In the genomic region with DNA sequence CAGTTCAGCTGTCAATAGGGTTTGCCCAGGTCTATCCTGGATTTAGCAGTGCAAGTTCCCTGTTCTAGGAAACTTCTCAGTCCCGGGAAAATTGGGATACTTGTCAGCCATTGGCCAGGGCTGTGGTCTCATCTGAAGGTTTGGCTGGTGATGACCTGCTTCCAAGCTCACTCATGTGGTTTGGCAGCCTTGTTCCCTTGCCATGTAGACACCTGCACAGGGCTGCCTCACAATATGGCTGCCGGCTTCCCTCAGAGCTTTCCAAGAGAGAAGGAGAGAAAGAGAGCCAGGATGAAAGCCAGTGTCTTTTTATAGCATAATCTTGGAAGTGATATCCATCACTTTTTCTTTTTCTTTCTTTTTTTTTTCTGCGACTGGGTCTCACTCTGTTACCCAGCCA, we compare ENCODE assay signal across 23 cellular contexts. TPM values are rescaled to one million over a fixed set of nuclear protein-coding genes. Genes with fewer than 3 reads are reported as not detected.
DNase-seq lines count a peak whose midpoint lies in the region; ATAC-seq, FAIRE-seq and TF ChIP-seq lines count a peak whose summit lies in the region.
"Had no signal": no experiment of that assay in that cellular context is flagged by ENCODE, and none has a peak within 500 bp of the region (broad histone marks: within the 10 kb centered on the region; RNA-seq: fewer than 3 reads in every experiment).

No MANE protein-coding gene starts in this region.

- H3F3A ChIP-seq in SK-N-SH (replicated peaks; ENCODE audit: insufficient read depth) = peaks cover 6% of the 10 kb centered on the region

- TF ChIP-seq RAD21 in SK-N-SH (IDR thresholded peaks at IDR 0.05; ENCODE audit: low read length) (no peak), Ishikawa (IDR thresholded peaks at IDR 0.05; ENCODE audit: low read depth) (no peak), H1 (IDR thresholded peaks at IDR 0.05 in 1 of 2, conservative IDR thresholded peaks at IDR 0.05 in 1 of 2; ENCODE audit: low read depth in 2 of 2, low read length in 2 of 2) (no peak)

- H3K4me2 ChIP-seq in SK-N-SH = no peak overlapping the region
- H3K4me2 ChIP-seq in H1 (ENCODE audit: insufficient read depth in 1 of 2, low read depth in 2 of 2, low read length in 2 of 2) = no peak overlapping the region
- H3K4me2 ChIP-seq: BLaER1 treated with 17β-estradiol and CSF1 and Interleukin-3, amounts not matched to agents 10 nM and 100 nM had no signal

- no peak overlapping the region for H2BK15ac ChIP-seq in H1 (ENCODE audit: low read length)

- no peak overlapping the region for H2BK5ac ChIP-seq in H1 (ENCODE audit: low read depth, low read length)

- H3K23ac ChIP-seq in H1 (ENCODE audit: insufficient read length) = no peak overlapping the region

- H3K18ac ChIP-seq in H1 (ENCODE audit: extremely low read depth, low read length) = no peak overlapping the region

- H3K9ac ChIP-seq in SK-N-SH (no peak overlapping the region), H1 (replicated peaks in 1 of 4; ENCODE audit: extremely low read depth in 1 of 4, low read depth in 3 of 4, low read length in 3 of 4) (no peak overlapping the region)
- H3K9ac ChIP-seq: BLaER1 treated with 17β-estradiol and CSF1 and Interleukin-3, amounts not matched to agents 10 nM and 100 nM; GM23248 had no signal

- H2BK120ac ChIP-seq in H1 (replicated peaks; ENCODE audit: low read depth, low read length) = no peak overlapping the region

- no peaks in the 10 kb centered on the region for H3K4me1 ChIP-seq in SK-N-SH (ENCODE audit: control insufficient read depth in 1 of 2, insufficient read depth in 2 of 2, low read depth in 1 of 2, low read length in 1 of 2)
- no peaks in the 10 kb centered on the region; a peak in 1 of 7 replicates for H3K4me1 ChIP-seq in H1 (replicated peaks in 1 of 4; ENCODE audit: control insufficient read depth in 3 of 4, insufficient read depth in 4 of 4, low read length in 3 of 4)
- H3K4me1 ChIP-seq: BE2C had no signal

- no peaks in the 10 kb centered on the region for H3K9me2 ChIP-seq in SK-N-SH

- H4K8ac ChIP-seq in H1 (ENCODE audit: extremely low read depth, insufficient read depth, low read length) = no peak overlapping the region

- H4K20me1 ChIP-seq in SK-N-SH (ENCODE audit: insufficient read depth) = no peaks in the 10 kb centered on the region
- no peaks in the 10 kb centered on the region for H4K20me1 ChIP-seq in H1 (replicated peaks in 1 of 2; ENCODE audit: control insufficient read depth in 1 of 2, insufficient read depth in 2 of 2, low read length in 2 of 2)

- H3K4ac ChIP-seq in H1 (replicated peaks; ENCODE audit: insufficient read length, low read depth, low read length) = no peak overlapping the region

- H2AK5ac ChIP-seq in H1 (ENCODE audit: low read depth, low read length) = no peak overlapping the region

- H3K36me3 ChIP-seq in SK-N-SH (replicated peaks in 1 of 2; ENCODE audit: control insufficient read depth in 1 of 2, insufficient read depth in 2 of 2, low read length in 1 of 2) (peaks cover 21 to 56% of the 10 kb centered on the region in 2 experiments), H1 (ENCODE audit: control insufficient read depth in 2 of 4, insufficient read depth in 4 of 4, low read length in 3 of 4) (peaks cover 0 to 16% (median 7%) of the 10 kb centered on the region in 4 experiments; a peak in 5 of 8 replicates)

- TF ChIP-seq EP300 in SK-N-SH (IDR thresholded peaks at IDR 0.05; ENCODE audit: borderline replicate concordance in 1 of 2, low read depth in 1 of 2, low read length in 1 of 2) (no peak), Ishikawa (IDR thresholded peaks at IDR 0.05; ENCODE audit: borderline replicate concordance) (no peak), H1 (IDR thresholded peaks at IDR 0.05; ENCODE audit: borderline replicate concordance in 1 of 2, low read depth in 2 of 2, low read length in 2 of 2) (no peak)

- no peak overlapping the region for H2BK12ac ChIP-seq in H1 (ENCODE audit: low read depth, low read length)

- peaks cover 2% of the 10 kb centered on the region; the same call in 1 of the 2 replicates for H3K79me1 ChIP-seq in H1 (ENCODE audit: low read depth, low read length)

- H2BK20ac ChIP-seq in H1 (ENCODE audit: low read length) = no peak overlapping the region

- intact Hi-C loops in posterior vena cava (cut with DNase I) = no loop called here

- no peak for TF ChIP-seq CTCF in SK-N-SH (IDR thresholded peaks at IDR 0.05)
- TF ChIP-seq CTCF in H1 (IDR thresholded peaks at IDR 0.05; ENCODE audit: control extremely low read depth in 1 of 3, insufficient read depth in 1 of 3, low read depth in 1 of 3, low read length in 3 of 3) = no peak

- no peak overlapping the region for H4K5ac ChIP-seq in H1 (ENCODE audit: insufficient read length, low read depth, low read length)

- H3K27me3 ChIP-seq in SK-N-SH (ENCODE audit: insufficient read depth) (no peaks in the 10 kb centered on the region), H1 (replicated peaks in 1 of 4; ENCODE audit: control insufficient read depth in 3 of 4, extremely low read depth in 1 of 4, insufficient read depth in 3 of 4, low read length in 3 of 4) (no peaks in the 10 kb centered on the region)
- H3K27me3 ChIP-seq: BE2C; BLaER1 treated with 17β-estradiol and CSF1 and Interleukin-3, amounts not matched to agents 10 nM and 100 nM had no signal

- no peak overlapping the region for H3K14ac ChIP-seq in H1 (ENCODE audit: insufficient read length)

- no peak overlapping the region for H3K56ac ChIP-seq in H1 (replicated peaks; ENCODE audit: insufficient read length, low read depth, low read length)

- H3K23me2 ChIP-seq in H1 (ENCODE audit: low read depth, low read length) = 0 out of 2 replicates have a peak, but pooled peaks cover 2% of the 10 kb centered on the region

- CTCF ChIA-PET in SK-N-SH (lab: Yijun Ruan, JAX) (interaction anchor here (0.7 to 4.3 kb wide), 4 partner anchors 9 to 120 kb away, joined by 3 to 28 read pairs (median 6); no protein-coding TSS in a partner anchor), H1 (lab: Charles Lee; ENCODE audit: partially characterized antibody) (interaction anchor here (0.6 to 3.2 kb wide), 4 partner anchors 8 to 544 kb away, joined by 3 to 11 read pairs (median 6); no protein-coding TSS in a partner anchor)

- no peak overlapping the region for H3K27ac ChIP-seq in SK-N-SH (ENCODE audit: low read depth in 2 of 2, low read length in 1 of 2)
- no peak overlapping the region for H3K27ac ChIP-seq in H1 (ENCODE audit: low read depth, low read length)
- H3K27ac ChIP-seq: 22Rv1; BLaER1 treated with 17β-estradiol and CSF1 and Interleukin-3, amounts not matched to agents 10 nM and 100 nM; GM23248 had no signal

- ATAC-seq in SK-N-SH treated with all-trans-retinoic acid at 6 μM for 48 hours (no peak), GM18861 (IDR thresholded peaks at IDR 0.05; ENCODE audit: unreplicated experiment) (no peak), HG02870 (IDR thresholded peaks at IDR 0.05; ENCODE audit: unreplicated experiment) (no peak), HG03095 (IDR thresholded peaks at IDR 0.05; ENCODE audit: unreplicated experiment) (no peak)
- ATAC-seq: GM12878 had no signal

- no peak overlapping the region for H3K4me3 ChIP-seq in SK-N-SH (ENCODE audit: low read depth in 2 of 2, low read length in 1 of 2)
- H3K4me3 ChIP-seq in H1 (ENCODE audit: extremely low read depth in 1 of 4, insufficient read depth in 2 of 4, low read depth in 3 of 4, low read length in 4 of 4) = no peak overlapping the region
- H3K4me3 ChIP-seq: BLaER1 treated with 17β-estradiol and CSF1 and Interleukin-3, amounts not matched to agents 10 nM and 100 nM; GM12878; GM23248 had no signal

- POLR2A ChIA-PET in SK-N-SH (lab: Yijun Ruan, JAX) (no interaction called here), H1 (lab: Charles Lee; ENCODE audit: partially characterized antibody) (interaction anchor here (1.5 kb wide), 1 partner anchor 12 kb away, joined by 4 read pairs; no protein-coding TSS in a partner anchor)

- no peak for TF ChIP-seq POLR2A in H1 (IDR thresholded peaks at IDR 0.05; ENCODE audit: control extremely low read depth in 1 of 2, low read depth in 2 of 2, low read length in 2 of 2)

- no peak for FAIRE-seq in H1 (lab: Jason Lieb, UNC)
- FAIRE-seq: A204.1, D721Med, GM12878 had no signal

- H2AFZ ChIP-seq in SK-N-SH (ENCODE audit: low read depth) = no peak overlapping the region
- H2AFZ ChIP-seq in H1 (ENCODE audit: low read length) = no peak overlapping the region
- H2AFZ ChIP-seq: GM23248 had no signal

- H3K9me3 ChIP-seq in SK-N-SH = no peaks in the 10 kb centered on the region; the same call in 1 of the 2 replicates
- H3K9me3 ChIP-seq in H1 (ENCODE audit: insufficient read depth in 2 of 2, low read depth in 1 of 2, low read length in 1 of 2) = peaks cover 4 to 7% of the 10 kb centered on the region in 2 experiments; a peak in 3 of 4 replicates

- DNase-seq in SK-N-SH = no peak
- no peak for DNase-seq in H1 (ENCODE audit: low read depth in 1 of 2, low spot score in 2 of 2)
- DNase-seq in posterior vena cava (ENCODE audit: low spot score) = peak; percentile 22
- DNase-seq: BE2C; CD4-positive, alpha-beta T cell; CD8-positive, alpha-beta memory T cell; DMS 273 treated with DMSO at 0.1 percent for 48 hours; DMS79; EL; GDM1; GM23248; H9 had no signal

- H4K91ac ChIP-seq in H1 (replicated peaks; ENCODE audit: insufficient read length, low read length) = no peak overlapping the region

- 99% methylated on average over 3 of the region's 3 CpGs for WGBS in SK-N-SH (ENCODE audit: low lambda C conversion rate)
- 90% methylated on average over 3 of the region's 3 CpGs; no CpG with 5 or more reads in 1 of the 2 experiments for WGBS in H1 (ENCODE audit: extremely low coverage in 1 of 2, insufficient coverage in 1 of 2, insufficient read length in 1 of 2, insufficient replicate concordance in 2 of 2, low coverage in 1 of 2, low lambda C conversion rate in 2 of 2, missing lambda C conversion rate in 1 of 2), 2 experiments

- H3K79me2 ChIP-seq in SK-N-SH (ENCODE audit: insufficient read depth) = no peaks in the 10 kb centered on the region; the same call in 1 of the 2 replicates
- no peaks in the 10 kb centered on the region for H3K79me2 ChIP-seq in H1 (ENCODE audit: control insufficient read depth in 1 of 2, insufficient read depth in 2 of 2, low read length in 2 of 2)

RNA-seq across cellular contexts. Expression of a gene that starts 37.7 kb away (rescaled TPM):
- polyA plus RNA-seq in SK-N-SH (2012; rRNA removed) = 0.15 and 0.28 TPM in 2 replicates
- 0.04 and 0.06 TPM in 2 replicates for polyA plus RNA-seq in SK-N-SH (2012; cell fraction: cytosol; rRNA removed)
- polyA plus RNA-seq in SK-N-SH (2012; cell fraction: nucleus; rRNA removed) = 0.55 and 0.56 TPM in 2 replicates
- 7.9 and 9.1 TPM in 2 replicates for total RNA-seq in H1 (2021; fragmentation: NEBNext Ultra II Directional; extraction: Animal tissue kit (Norgen Biotek cat#: 25700))
- 5.0 and 8.3 TPM in 2 replicates for polyA plus RNA-seq in H1 (2011; rRNA removed)
- polyA plus RNA-seq in H1 (2011; cell fraction: cytosol; rRNA removed) = 6.4 TPM
- polyA plus RNA-seq in H1 (2011; cell fraction: nucleus; rRNA removed) = 60.8 TPM
- polyA plus RNA-seq in H1 (2012, experiment 1 of 2) = 3.3 to 10.7 TPM (median 7.7 TPM) in 4 replicates
- 2.3 TPM for polyA plus RNA-seq in H1 (2012, experiment 2 of 2)
- polyA plus RNA-seq in H1 (2013, experiment 1 of 2) = 3.8 TPM
- 2.5 TPM for polyA plus RNA-seq in H1 (2013, experiment 2 of 2)
- polyA minus RNA-seq in H1 (2011; rRNA and poly(A)+ RNA removed) = 4.6 and 7.6 TPM in 2 replicates
- 9.8 TPM for polyA minus RNA-seq in H1 (2011; cell fraction: cytosol; rRNA and poly(A)+ RNA removed)
- 25.3 TPM for polyA minus RNA-seq in H1 (2011; cell fraction: nucleus; rRNA and poly(A)+ RNA removed)
- 100 to 1,000 TPM in 1 of 2 donors, 10 to 100 TPM in 1; 98.8 to 224 TPM for total RNA-seq in posterior vena cava
- total RNA-seq: CD4-positive, alpha-beta T cell; CD8-positive, alpha-beta memory T cell; GM12878; GM23248 had no signal
- polyA plus RNA-seq: CD14-positive monocyte; CD8-positive, alpha-beta memory T cell; GM23248 had no signal

RNA-seq across cellular contexts. Expression of a gene that starts 55.6 kb away (rescaled TPM):
- 40.6 and 52.9 TPM in 2 replicates for polyA plus RNA-seq in SK-N-SH (2012; rRNA removed)
- polyA plus RNA-seq in SK-N-SH (2012; cell fraction: cytosol; rRNA removed) = 30.8 and 37.3 TPM in 2 replicates
- polyA plus RNA-seq in SK-N-SH (2012; cell fraction: nucleus; rRNA removed) = 21.5 and 23.7 TPM in 2 replicates
- total RNA-seq in H1 (2021; fragmentation: NEBNext Ultra II Directional; extraction: Animal tissue kit (Norgen Biotek cat#: 25700)) = 42.4 and 47.6 TPM in 2 replicates
- 32.1 and 34.7 TPM in 2 replicates for polyA plus RNA-seq in H1 (2011; rRNA removed)
- polyA plus RNA-seq in H1 (2011; cell fraction: cytosol; rRNA removed) = 26.7 TPM
- 26.4 TPM for polyA plus RNA-seq in H1 (2011; cell fraction: nucleus; rRNA removed)
- polyA plus RNA-seq in H1 (2012, experiment 1 of 2) = 18.9 to 22.5 TPM (median 21.6 TPM) in 4 replicates
- 23.1 TPM for polyA plus RNA-seq in H1 (2012, experiment 2 of 2)
- polyA plus RNA-seq in H1 (2013, experiment 1 of 2) = 20.3 TPM
- polyA plus RNA-seq in H1 (2013, experiment 2 of 2) = 20.5 TPM
- 22.8 and 24.3 TPM in 2 replicates for polyA minus RNA-seq in H1 (2011; rRNA and poly(A)+ RNA removed)
- polyA minus RNA-seq in H1 (2011; cell fraction: cytosol; rRNA and poly(A)+ RNA removed) = 20.1 TPM
- 9.9 TPM for polyA minus RNA-seq in H1 (2011; cell fraction: nucleus; rRNA and poly(A)+ RNA removed)
- total RNA-seq in posterior vena cava = 100 to 1,000 TPM; 194 to 196 TPM
- polyA plus RNA-seq: CD14-positive monocyte had no signal
